In genomic region chr2:217279130-217279529, GRCh38 we compare ENCODE assay signal across 16 cellular contexts.
DNase-seq lines count a peak whose midpoint lies in the region; ATAC-seq and TF ChIP-seq lines count a peak whose summit lies in the region.
"Had no signal": no experiment of that assay in that cellular context is flagged by ENCODE, and none has a peak within 500 bp of the region (broad histone marks: within the 10 kb centered on the region; RNA-seq: fewer than 3 reads in every experiment).

No MANE protein-coding gene starts in this region.

- no peak overlapping the region for H3K27ac Mint-ChIP-seq in activated T-cell treated with anti-CD3 and anti-CD28 coated beads, Interleukin-2, amount 50 U/mL, for 72 hours
- no peak overlapping the region for H3K27ac Mint-ChIP-seq in activated T-helper 2 cell treated with anti-CD3 and anti-CD28 coated beads, Interferon-gamma antibody, Interleukin-2, Interleukin-4, amounts not matched to agents 10 μg/mL and 5 μg/mL and 100 μg/mL, durations not matched to agents 14 hours and 24 hours and 36 hours
- H3K27ac Mint-ChIP-seq: activated naive CD8-positive, alpha-beta T cell treated with anti-CD3 and anti-CD28 coated beads, Interleukin-2, amount 50 U/mL, for 24 hours; activated T-cell treated with anti-CD3 and anti-CD28 coated beads, Interleukin-2, amount 50 U/mL, for 24 hours had no signal

- DNase-seq in BJ (ENCODE audit: low read depth) = peak; percentile 16
- DNase-seq in M059J (ENCODE audit: low read depth) = peak; percentile 21
- DNase-seq in fibroblast of mammary gland (ENCODE audit: low read depth) = peak; percentile 90
- peak; percentile 84 for DNase-seq in skeletal muscle cell (ENCODE audit: low read depth)
- DNase-seq in activated T-cell treated with anti-CD3 and anti-CD28 coated beads, Interleukin-2, amount 50 U/mL, for 72 hours = no peak
- no peak for DNase-seq in activated T-helper 2 cell treated with anti-CD3 and anti-CD28 coated beads, Interferon-gamma antibody, Interleukin-2, Interleukin-4, amounts not matched to agents 10 μg/mL and 5 μg/mL and 100 μg/mL, durations not matched to agents 14 hours and 24 hours and 36 hours (ENCODE audit: low spot score)
- no peak for DNase-seq in HT-29 (ENCODE audit: low spot score)
- DNase-seq: activated naive CD8-positive, alpha-beta T cell treated with anti-CD3 and anti-CD28 coated beads, Interleukin-2, amount 50 U/mL, for 24 hours; activated T-cell treated with anti-CD3 and anti-CD28 coated beads, Interleukin-2, amount 50 U/mL, for 24 hours; DMS53; NCI-H187; NCI-H510A treated with DMSO at 0.1 percent for 48 hours; occipital lobe; stimulated activated naive CD4-positive, alpha-beta T cell treated with Interleukin-2 at 50 U/mL for 16 hours had no signal

- POLR2A ChIA-PET in BJ (lab: Charles Lee) = interaction anchor here (0.5 to 0.6 kb wide), 3 partner anchors 48 to 584 kb away, joined by 3 to 4 read pairs (median 3); partner anchors contain the start of gene IGFBP5

- no peak overlapping the region for H3K4me3 ChIP-seq in BJ (ENCODE audit: low read depth, low read length)
- H3K4me3 ChIP-seq in fibroblast of mammary gland (ENCODE audit: control insufficient read depth, low read depth, low read length) = no peak overlapping the region
- no peak overlapping the region for H3K4me3 ChIP-seq in skeletal muscle cell (ENCODE audit: low read depth, low read length)
- H3K4me3 ChIP-seq: SK-N-MC had no signal

- no peak overlapping the region for H3K4me3 Mint-ChIP-seq in activated T-cell treated with anti-CD3 and anti-CD28 coated beads, Interleukin-2, amount 50 U/mL, for 72 hours
- no peak overlapping the region for H3K4me3 Mint-ChIP-seq in activated T-helper 2 cell treated with anti-CD3 and anti-CD28 coated beads, Interferon-gamma antibody, Interleukin-2, Interleukin-4, amounts not matched to agents 10 μg/mL and 5 μg/mL and 100 μg/mL, durations not matched to agents 14 hours and 24 hours and 36 hours (ENCODE audit: low read depth)
- H3K4me3 Mint-ChIP-seq: activated naive CD8-positive, alpha-beta T cell treated with anti-CD3 and anti-CD28 coated beads, Interleukin-2, amount 50 U/mL, for 24 hours; activated T-cell treated with anti-CD3 and anti-CD28 coated beads, Interleukin-2, amount 50 U/mL, for 24 hours had no signal

- H3K27me3 Mint-ChIP-seq in activated T-cell treated with anti-CD3 and anti-CD28 coated beads, Interleukin-2, amount 50 U/mL, for 72 hours (ENCODE audit: low read depth) = no peaks in the 10 kb centered on the region
- H3K27me3 Mint-ChIP-seq in activated T-helper 2 cell treated with anti-CD3 and anti-CD28 coated beads, Interferon-gamma antibody, Interleukin-2, Interleukin-4, amounts not matched to agents 10 μg/mL and 5 μg/mL and 100 μg/mL, durations not matched to agents 14 hours and 24 hours and 36 hours (ENCODE audit: low read depth) = peaks cover 1% of the 10 kb centered on the region
- H3K27me3 Mint-ChIP-seq: activated naive CD8-positive, alpha-beta T cell treated with anti-CD3 and anti-CD28 coated beads, Interleukin-2, amount 50 U/mL, for 24 hours had no signal

- TF ChIP-seq CTCF in BJ (IDR thresholded peaks at IDR 0.05; ENCODE audit: insufficient read depth, low read depth, low read length) (peak; percentile 21; the same call in 1 of the 2 replicates), fibroblast of mammary gland (conservative IDR thresholded peaks at IDR 0.05; ENCODE audit: control insufficient read depth, insufficient read depth, low read depth, low read length) (peak; percentile 15)

- no peaks in the 10 kb centered on the region for H3K9me3 Mint-ChIP-seq in activated T-cell treated with anti-CD3 and anti-CD28 coated beads, Interleukin-2, amount 50 U/mL, for 72 hours
- no peaks in the 10 kb centered on the region for H3K9me3 Mint-ChIP-seq in activated T-helper 2 cell treated with anti-CD3 and anti-CD28 coated beads, Interferon-gamma antibody, Interleukin-2, Interleukin-4, amounts not matched to agents 10 μg/mL and 5 μg/mL and 100 μg/mL, durations not matched to agents 14 hours and 24 hours and 36 hours
- H3K9me3 Mint-ChIP-seq: activated naive CD8-positive, alpha-beta T cell treated with anti-CD3 and anti-CD28 coated beads, Interleukin-2, amount 50 U/mL, for 24 hours; activated T-cell treated with anti-CD3 and anti-CD28 coated beads, Interleukin-2, amount 50 U/mL, for 24 hours had no signal

- CTCF ChIA-PET in BJ (lab: Yijun Ruan, JAX) = interaction anchor here (0.9 to 1.2 kb wide), 3 partner anchors 50 to 174 kb away, joined by 3 to 4 read pairs (median 3); no protein-coding TSS in a partner anchor

- no peaks in the 10 kb centered on the region for H3K36me3 ChIP-seq in BJ (ENCODE audit: control insufficient read depth, insufficient read depth, low read length)

- H3K27me3 ChIP-seq in BJ (ENCODE audit: control insufficient read depth, insufficient read depth, low read length) = no peaks in the 10 kb centered on the region

- no peaks in the 10 kb centered on the region for H3K4me1 Mint-ChIP-seq in activated T-cell treated with anti-CD3 and anti-CD28 coated beads, Interleukin-2, amount 50 U/mL, for 72 hours (ENCODE audit: low read depth)
- no peaks in the 10 kb centered on the region for H3K4me1 Mint-ChIP-seq in activated T-helper 2 cell treated with anti-CD3 and anti-CD28 coated beads, Interferon-gamma antibody, Interleukin-2, Interleukin-4, amounts not matched to agents 10 μg/mL and 5 μg/mL and 100 μg/mL, durations not matched to agents 14 hours and 24 hours and 36 hours (ENCODE audit: low read depth)
- H3K4me1 Mint-ChIP-seq: activated naive CD8-positive, alpha-beta T cell treated with anti-CD3 and anti-CD28 coated beads, Interleukin-2, amount 50 U/mL, for 24 hours had no signal

- H3K36me3 Mint-ChIP-seq in activated T-cell treated with anti-CD3 and anti-CD28 coated beads, Interleukin-2, amount 50 U/mL, for 72 hours (ENCODE audit: insufficient read depth in 2 of 2) = no peaks in the 10 kb centered on the region
- H3K36me3 Mint-ChIP-seq in activated T-helper 2 cell treated with anti-CD3 and anti-CD28 coated beads, Interferon-gamma antibody, Interleukin-2, Interleukin-4, amounts not matched to agents 10 μg/mL and 5 μg/mL and 100 μg/mL, durations not matched to agents 14 hours and 24 hours and 36 hours (ENCODE audit: low read depth) = no peaks in the 10 kb centered on the region

- ATAC-seq in activated T-cell treated with anti-CD3 and anti-CD28 coated beads, Interleukin-2, amount 50 U/mL, for 72 hours (replicated peaks in 1 of 2) = no peak
- ATAC-seq in HG03571 (IDR thresholded peaks at IDR 0.05; ENCODE audit: unreplicated experiment) = no peak
- ATAC-seq: activated naive CD8-positive, alpha-beta T cell treated with anti-CD3 and anti-CD28 coated beads, Interleukin-2, amount 50 U/mL, for 24 hours had no signal

- intact Hi-C loops in activated T-helper 2 cell treated with anti-CD3 and anti-CD28 coated beads, Interferon-gamma antibody, Interleukin-2, Interleukin-4, amounts not matched to agents 10 μg/mL and 5 μg/mL and 100 μg/mL, durations not matched to agents 14 hours and 24 hours and 36 hours (cut with micrococcal nuclease) = no loop called here

Comparison
In these comparisons a context has a peak if more than half of its experiments do, and no peak if none do; other contexts are left out.
1. DNase-seq: peak in BJ (single experiment), M059J (single experiment), fibroblast of mammary gland (single experiment) and skeletal muscle cell (single experiment); none in activated T-cell treated with anti-CD3 and anti-CD28 coated beads, Interleukin-2, amount 50 U/mL, for 72 hours (0 of 2), activated T-helper 2 cell treated with anti-CD3 and anti-CD28 coated beads, Interferon-gamma antibody, Interleukin-2, Interleukin-4, amounts not matched to agents 10 μg/mL and 5 μg/mL and 100 μg/mL, durations not matched to agents 14 hours and 24 hours and 36 hours (single experiment) and HT-29 (single experiment).